ENCODE assay signal across 8 cellular contexts in genomic region chr6:154156135-154156948, GRCh38.
A peak's percentile ranks its signal among the peaks of the same experiment; 100 is the strongest.
DNase-seq lines count a peak whose midpoint lies in the region; ATAC-seq and TF ChIP-seq lines count a peak whose summit lies in the region.

No MANE protein-coding gene starts in this region.

- H3K27ac ChIP-seq in mammary epithelial cell (ENCODE audit: insufficient read depth, low read depth, low read length), result no peak overlapping the region
- peak overlapping the region; percentile 18 to 83 (median 73) for H3K27ac ChIP-seq in right lobe of liver

- no peak overlapping the region for H2AFZ ChIP-seq in mammary epithelial cell (ENCODE audit: low read depth, low read length)

- dilution Hi-C loops in mammary epithelial cell (cut with HindIII; ENCODE audit: low sequenced_read_pairs), result no loop called here

- ATAC-seq in GM18505 (IDR thresholded peaks at IDR 0.05; ENCODE audit: unreplicated experiment) (peak; percentile 76), HG02870 (IDR thresholded peaks at IDR 0.05; ENCODE audit: unreplicated experiment) (peak; percentile 71), right lobe of liver (peak; percentile 70 to 86 (median 83))
- peak; percentile 96 for ATAC-seq in stimulated activated effector memory CD8-positive, alpha-beta T cell treated with anti-CD3 and anti-CD28 coated beads, Interleukin-12 subunit alpha, Interleukin-12 subunit beta, amount 100 ng/mL, for 72 hours

- intact Hi-C loops in mammary epithelial cell (cut with micrococcal nuclease) (no loop called here), right lobe of liver (cut with DNase I) (no loop called here)

- peaks cover 32% of the 10 kb centered on the region for H3K4me1 Mint-ChIP-seq in stimulated activated effector memory CD8-positive, alpha-beta T cell treated with anti-CD3 and anti-CD28 coated beads, Interleukin-12 subunit alpha, Interleukin-12 subunit beta, amount 100 ng/mL, for 72 hours

- peak; percentile 79 for TF ChIP-seq CTCF in WI38 (IDR thresholded peaks at IDR 0.05; ENCODE audit: low read depth, low read length)
- TF ChIP-seq CTCF in mammary epithelial cell (conservative IDR thresholded peaks at IDR 0.05 in 1 of 2, IDR thresholded peaks at IDR 0.05 in 1 of 2; ENCODE audit: extremely low read depth in 1 of 2, insufficient read depth in 1 of 2, low read depth in 1 of 2, low read length in 2 of 2), result peak; percentile 60 to 62
- TF ChIP-seq CTCF in right lobe of liver (IDR thresholded peaks at IDR 0.05), result peak; percentile 51 to 57 (median 56)

- H3K4me1 ChIP-seq in mammary epithelial cell (ENCODE audit: insufficient read depth, low read length) (no peaks in the 10 kb centered on the region), right lobe of liver (peaks cover 0 to 27% (median 5%) of the 10 kb centered on the region in 4 donors)

- H3K4me3 Mint-ChIP-seq in stimulated activated effector memory CD8-positive, alpha-beta T cell treated with anti-CD3 and anti-CD28 coated beads, Interleukin-12 subunit alpha, Interleukin-12 subunit beta, amount 100 ng/mL, for 72 hours, result peak overlapping the region; percentile 59

- DNase-seq in 8988T (peak; percentile 40), NCI-H2029 (lab: John Stamatoyannopoulos, UW) (peak; percentile 73), mammary epithelial cell (no peak), right lobe of liver (peak in 2 of 3 donors; percentile 44 to 55)
- peak in 1 of 2 donors; percentile 65 for DNase-seq in stimulated activated effector memory CD8-positive, alpha-beta T cell treated with anti-CD3 and anti-CD28 coated beads, Interleukin-12 subunit alpha, Interleukin-12 subunit beta, amount 100 ng/mL, for 72 hours (ENCODE audit: low spot score in 2 of 2)

- peak overlapping the region; percentile 71 for H3K27ac Mint-ChIP-seq in stimulated activated effector memory CD8-positive, alpha-beta T cell treated with anti-CD3 and anti-CD28 coated beads, Interleukin-12 subunit alpha, Interleukin-12 subunit beta, amount 100 ng/mL, for 72 hours

- no peaks in the 10 kb centered on the region for H3K79me2 ChIP-seq in mammary epithelial cell (ENCODE audit: insufficient read depth, low read length)

- 82% methylated on average over 11 of the region's 12 CpGs for WGBS in mammary epithelial cell (ENCODE audit: low coverage, missing lambda C conversion rate)
- WGBS in right lobe of liver (ENCODE audit: insufficient coverage, low coverage, low lambda C conversion rate, missing lambda C conversion rate), result 52% methylated on average over 6 of the region's 12 CpGs

- no peak overlapping the region for H3K4me2 ChIP-seq in mammary epithelial cell (ENCODE audit: insufficient read depth, low read depth, low read length)

- in situ Hi-C loops in mammary epithelial cell (cut with MboI; ENCODE audit: low sequenced_read_pairs in 2 of 2), result loop anchor here in 1 of 2 donors (10.0 kb wide), 1 partner anchor 208 kb away; no protein-coding TSS in a partner anchor

- H3K9me3 Mint-ChIP-seq in stimulated activated effector memory CD8-positive, alpha-beta T cell treated with anti-CD3 and anti-CD28 coated beads, Interleukin-12 subunit alpha, Interleukin-12 subunit beta, amount 100 ng/mL, for 72 hours, result no peaks in the 10 kb centered on the region

- no peak for TF ChIP-seq POLR2A in GM18505 (IDR thresholded peaks at IDR 0.05; ENCODE audit: borderline replicate concordance, extremely low read depth, insufficient read depth, insufficient read length)
- no peak for TF ChIP-seq POLR2A in right lobe of liver (IDR thresholded peaks at IDR 0.05)

- H3K9me3 ChIP-seq in mammary epithelial cell (replicated peaks; ENCODE audit: insufficient read depth, low read length) (no peaks in the 10 kb centered on the region), right lobe of liver (no peaks in the 10 kb centered on the region)

- no TSS peak for BruUV-seq in mammary epithelial cell (replicated peaks; lab: Mats Ljungman, UMichigan)

- CTCF ChIA-PET in mammary epithelial cell (lab: Charles Lee; ENCODE audit: low non-redundant PET), result no interaction called here

- H3K4me3 ChIP-seq in WI38 (ENCODE audit: low read depth, low read length), result no peak overlapping the region
- H3K4me3 ChIP-seq in mammary epithelial cell (replicated peaks in 1 of 3; ENCODE audit: insufficient read depth in 1 of 3, low read depth in 2 of 3, low read length in 3 of 3), result no peak overlapping the region
- H3K4me3 ChIP-seq in right lobe of liver, result peak overlapping the region; percentile 29 to 44 (median 38)

- peaks cover 10% of the 10 kb centered on the region for H3K36me3 Mint-ChIP-seq in stimulated activated effector memory CD8-positive, alpha-beta T cell treated with anti-CD3 and anti-CD28 coated beads, Interleukin-12 subunit alpha, Interleukin-12 subunit beta, amount 100 ng/mL, for 72 hours

- no peaks in the 10 kb centered on the region for H4K20me1 ChIP-seq in mammary epithelial cell (ENCODE audit: insufficient read depth, low read length)

- H3K9ac ChIP-seq in mammary epithelial cell (ENCODE audit: insufficient read depth, low read length), result no peak overlapping the region

- H3K27me3 ChIP-seq in mammary epithelial cell (ENCODE audit: insufficient read depth, low read length) (no peaks in the 10 kb centered on the region), right lobe of liver (no peaks in the 10 kb centered on the region)

- H3K36me3 ChIP-seq in mammary epithelial cell (ENCODE audit: insufficient read depth, low read length) (no peaks in the 10 kb centered on the region), right lobe of liver (no peaks in the 10 kb centered on the region)

Comparison
In these comparisons a context has a peak if more than half of its experiments do, and no peak if none do; other contexts are left out.
1. H3K4me3 ChIP-seq: peak in right lobe of liver (3 of 3); none in WI38 (single experiment) and mammary epithelial cell (0 of 3).
2. Peak in every context shown above with its lines, with median percentiles within 50 percentile points of each other: ATAC-seq and CTCF ChIP-seq.